9 cellular contexts compared by ENCODE assay signal in the genomic region with DNA sequence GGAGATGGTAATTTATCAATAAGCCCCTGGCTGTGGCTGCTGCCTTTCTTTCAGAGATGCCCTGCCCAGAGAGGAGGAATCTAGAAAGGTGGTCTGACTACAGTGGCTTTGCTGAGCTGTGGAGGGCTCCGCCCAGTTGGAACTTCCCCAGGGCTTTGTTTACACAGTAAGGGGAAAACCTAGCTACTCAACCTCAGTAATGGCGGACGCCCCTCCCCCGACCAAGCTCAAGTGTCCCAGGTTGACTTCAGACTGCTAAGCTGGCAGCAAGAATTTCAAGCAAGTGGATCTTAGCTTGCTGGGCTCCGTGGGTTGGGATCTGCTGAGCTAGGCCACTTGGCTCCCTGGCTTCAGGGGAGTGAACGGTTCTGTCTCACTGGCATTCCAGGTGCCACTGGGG.
DNase-seq lines count a peak whose midpoint lies in the region; ATAC-seq, FAIRE-seq and TF ChIP-seq lines count a peak whose summit lies in the region.
"Had no signal": no experiment of that assay in that cellular context is flagged by ENCODE, and none has a peak within 500 bp of the region (broad histone marks: within the 10 kb centered on the region; RNA-seq: fewer than 3 reads in every experiment).

No MANE protein-coding gene starts in this region.

- ATAC-seq in CD8-positive, alpha-beta T cell = peak; percentile 55
- ATAC-seq in GM18907 (IDR thresholded peaks at IDR 0.05; ENCODE audit: unreplicated experiment) (peak; percentile 72), HG03342 (IDR thresholded peaks at IDR 0.05; ENCODE audit: unreplicated experiment) (peak; percentile 83), GM12878 (peak; percentile 97), heart left ventricle (no peak), SK-N-SH treated with all-trans-retinoic acid at 6 μM for 48 hours (no peak)

- no peaks in the 10 kb centered on the region for H3K36me3 Mint-ChIP-seq in CD8-positive, alpha-beta T cell

- no peaks in the 10 kb centered on the region for H3K27me3 ChIP-seq in CD8-positive, alpha-beta T cell (ENCODE audit: insufficient read depth, low read length)
- no peaks in the 10 kb centered on the region for H3K27me3 ChIP-seq in GM12878 (replicated peaks in 1 of 2; ENCODE audit: control insufficient read depth in 2 of 2, insufficient read depth in 2 of 2, low read length in 1 of 2)
- no peaks in the 10 kb centered on the region for H3K27me3 ChIP-seq in vagina
- H3K27me3 ChIP-seq in heart left ventricle = no peaks in the 10 kb centered on the region

- no peak for TF ChIP-seq EP300 in GM12878 (IDR thresholded peaks at IDR 0.05; ENCODE audit: borderline replicate concordance in 1 of 2, control insufficient read depth in 1 of 2, low read depth in 2 of 2, low read length in 2 of 2)

- CTCF ChIA-PET in CD8-positive, alpha-beta T cell (lab: Charles Lee) = no interaction called here
- CTCF ChIA-PET in GM12878 (lab: Yijun Ruan, JAX) = interaction anchor here (0.9 kb wide), 1 partner anchor 23 kb away, joined by 5 read pairs; no protein-coding TSS in a partner anchor

- DNase-seq in CD8-positive, alpha-beta T cell = peak in 2 of 7 experiments; percentile 7 to 42
- DNase-seq in GM12878 (ENCODE audit: low read depth, low spot score) (peak; percentile 21), vagina (ENCODE audit: extremely low spot score in 2 of 2) (no peak), HuH-7.5 (ENCODE audit: low spot score) (no peak), heart left ventricle (no peak)
- DNase-seq: DND-41 had no signal

- RAD21 ChIA-PET in GM12878 (lab: Charles Lee; ENCODE audit: unreplicated experiment) = interaction anchor here (1.0 to 1.4 kb wide), 2 partner anchors 23 to 30 kb away, joined by 3 to 10 read pairs; no protein-coding TSS in a partner anchor

- SMC1A ChIA-PET in GM12878 (lab: Charles Lee; ENCODE audit: uncharacterized antibody, unreplicated experiment) = interaction anchor here (1.1 to 3.2 kb wide), 4 partner anchors 9 to 70 kb away, joined by 3 to 11 read pairs (median 3); no protein-coding TSS in a partner anchor

- H3K4me2 ChIP-seq in GM12878 (ENCODE audit: control insufficient read depth, insufficient read depth) = no peak overlapping the region

- TF ChIP-seq CTCF in CD8-positive, alpha-beta T cell (IDR thresholded peaks at IDR 0.05) = no peak
- TF ChIP-seq CTCF in GM12878 (IDR thresholded peaks at IDR 0.05 in 2 of 3, conservative IDR thresholded peaks at IDR 0.05 in 1 of 3; ENCODE audit: control insufficient read depth in 2 of 3, extremely low read depth in 1 of 3, insufficient read depth in 1 of 3, low read depth in 3 of 3, low read length in 3 of 3) (no peak), vagina (IDR thresholded peaks at IDR 0.05) (no peak), heart left ventricle (IDR thresholded peaks at IDR 0.05) (no peak)

- FAIRE-seq in GM12878 (lab: Jason Lieb, UNC) = no peak

- H3K36me3 ChIP-seq in CD8-positive, alpha-beta T cell (ENCODE audit: insufficient read depth, low read length) = no peaks in the 10 kb centered on the region
- no peaks in the 10 kb centered on the region for H3K36me3 ChIP-seq in GM12878 (ENCODE audit: control insufficient read depth in 2 of 2, insufficient read depth in 2 of 2, low read length in 1 of 2)
- no peaks in the 10 kb centered on the region for H3K36me3 ChIP-seq in vagina
- H3K36me3 ChIP-seq in heart left ventricle = no peaks in the 10 kb centered on the region

- no peaks in the 10 kb centered on the region for H3K9me3 Mint-ChIP-seq in CD8-positive, alpha-beta T cell

- no peak for TF ChIP-seq RAD21 in GM12878 (IDR thresholded peaks at IDR 0.05; ENCODE audit: insufficient read depth, low read depth, low read length)

- TF ChIP-seq POLR2A in GM12878 (IDR thresholded peaks at IDR 0.05; ENCODE audit: low read depth, low read length) (no peak), vagina (IDR thresholded peaks at IDR 0.05) (no peak), heart left ventricle (IDR thresholded peaks at IDR 0.05) (no peak)

- WGBS in GM12878 (ENCODE audit: insufficient coverage, insufficient replicate concordance, low lambda C conversion rate, missing lambda C conversion rate) = 18% methylated on average over 6 of the region's 6 CpGs
- WGBS in heart left ventricle, 4 donors = 75 to 91% (median 78%) methylated on average over 4 to 6 of the region's 6 CpGs

- intact Hi-C loops in CD8-positive, alpha-beta T cell (cut with DNase I, micrococcal nuclease) = no loop called here
- intact Hi-C loops in GM12878 (cut with micrococcal nuclease; ENCODE audit: unreplicated experiment) (no loop called here), vagina (cut with DNase I) (no loop called here), heart left ventricle (cut with DNase I) (no loop called here)

- no peak overlapping the region for H3K27ac ChIP-seq in CD8-positive, alpha-beta T cell (ENCODE audit: low read depth, low read length)
- H3K27ac ChIP-seq in GM12878 (ENCODE audit: control insufficient read depth, insufficient read depth) (no peak overlapping the region), vagina (no peak overlapping the region), heart left ventricle (no peak overlapping the region)

- H3K27ac Mint-ChIP-seq in CD8-positive, alpha-beta T cell = no peak overlapping the region

- H3K4me1 ChIP-seq in CD8-positive, alpha-beta T cell (ENCODE audit: insufficient read depth, low read length) = peaks cover 10% of the 10 kb centered on the region
- H3K4me1 ChIP-seq in GM12878 (ENCODE audit: control insufficient read depth, insufficient read depth, low read length) = peaks cover 5% of the 10 kb centered on the region
- no peaks in the 10 kb centered on the region for H3K4me1 ChIP-seq in vagina
- no peaks in the 10 kb centered on the region for H3K4me1 ChIP-seq in heart left ventricle

- in situ Hi-C loops in GM12878 (cut with MboI) = no loop called here

- H2AFZ ChIP-seq in GM12878 (ENCODE audit: control insufficient read depth, low read depth, low read length) = peak overlapping the region; percentile 56

- H3K9me3 ChIP-seq in CD8-positive, alpha-beta T cell (ENCODE audit: low read length) = no peaks in the 10 kb centered on the region
- H3K9me3 ChIP-seq in GM12878 (replicated peaks; ENCODE audit: control insufficient read depth, insufficient read depth, low read length) (no peaks in the 10 kb centered on the region; the same call in 2 of the 3 replicates), vagina (no peaks in the 10 kb centered on the region), heart left ventricle (no peaks in the 10 kb centered on the region)

- H4K20me1 ChIP-seq in GM12878 (ENCODE audit: control insufficient read depth, insufficient read depth) = no peaks in the 10 kb centered on the region

- POLR2A ChIA-PET in CD8-positive, alpha-beta T cell (lab: Charles Lee) = no interaction called here
- POLR2A ChIA-PET in GM12878 (lab: Charles Lee) = no interaction called here

- H3K4me3 ChIP-seq in CD8-positive, alpha-beta T cell (ENCODE audit: low read depth, low read length) = no peak overlapping the region
- H3K4me3 ChIP-seq in GM12878 (no peak overlapping the region), vagina (no peak overlapping the region), heart left ventricle (no peak overlapping the region)

- H3K4me1 Mint-ChIP-seq in CD8-positive, alpha-beta T cell (ENCODE audit: low read depth) = peaks cover 15% of the 10 kb centered on the region

- no peak overlapping the region for H3K4me3 Mint-ChIP-seq in CD8-positive, alpha-beta T cell

- BruUV-seq in GM12878 (replicated peaks; lab: Mats Ljungman, UMichigan) = no TSS peak

- no peak overlapping the region for H3K9ac ChIP-seq in GM12878 (ENCODE audit: control insufficient read depth, insufficient read depth, low read length)

- no peaks in the 10 kb centered on the region for H3K27me3 Mint-ChIP-seq in CD8-positive, alpha-beta T cell (ENCODE audit: low read depth)

- H3K79me2 ChIP-seq in GM12878 (ENCODE audit: control insufficient read depth, insufficient read depth, low read length) = no peaks in the 10 kb centered on the region

TF ChIP-seq in GM12878, 131 proteins besides CTCF, POLR2A, EP300 and RAD21 (continues in another document):
- no peak for TF ChIP-seq KAT2A (conservative IDR thresholded peaks at IDR 0.05; ENCODE audit: control insufficient read depth, low read depth, low read length)
- TF ChIP-seq RFX5 (IDR thresholded peaks at IDR 0.05; ENCODE audit: low read depth, low read length) = no peak
- peak; percentile 61 for TF ChIP-seq RELA (IDR thresholded peaks at IDR 0.05; ENCODE audit: borderline replicate concordance, partially characterized antibody)
- peak; percentile 51 for TF ChIP-seq RUNX3 (IDR thresholded peaks at IDR 0.05; ENCODE audit: low read length)

TF ChIP-seq in SK-N-SH treated with all-trans-retinoic acid at 6 μM for 48 hours, 23 proteins besides CTCF, POLR2A, EP300 and RAD21 (continues in another document):
- TF ChIP-seq, protein P1, sequence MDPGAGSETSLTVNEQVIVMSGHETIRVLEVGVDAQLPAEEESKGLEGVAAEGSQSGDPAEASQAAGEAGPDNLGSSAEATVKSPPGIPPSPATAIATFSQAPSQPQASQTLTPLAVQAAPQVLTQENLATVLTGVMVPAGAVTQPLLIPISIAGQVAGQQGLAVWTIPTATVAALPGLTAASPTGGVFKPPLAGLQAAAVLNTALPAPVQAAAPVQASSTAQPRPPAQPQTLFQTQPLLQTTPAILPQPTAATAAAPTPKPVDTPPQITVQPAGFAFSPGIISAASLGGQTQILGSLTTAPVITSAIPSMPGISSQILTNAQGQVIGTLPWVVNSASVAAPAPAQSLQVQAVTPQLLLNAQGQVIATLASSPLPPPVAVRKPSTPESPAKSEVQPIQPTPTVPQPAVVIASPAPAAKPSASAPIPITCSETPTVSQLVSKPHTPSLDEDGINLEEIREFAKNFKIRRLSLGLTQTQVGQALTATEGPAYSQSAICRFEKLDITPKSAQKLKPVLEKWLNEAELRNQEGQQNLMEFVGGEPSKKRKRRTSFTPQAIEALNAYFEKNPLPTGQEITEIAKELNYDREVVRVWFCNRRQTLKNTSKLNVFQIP (CRISPR knock-in tag; IDR thresholded peaks at IDR 0.05; ENCODE audit: borderline replicate concordance, low read depth) = no peak
- no peak for TF ChIP-seq SNAI2 (CRISPR knock-in tag; IDR thresholded peaks at IDR 0.05)
- no peak for TF ChIP-seq BACH2 (CRISPR knock-in tag; IDR thresholded peaks at IDR 0.05; ENCODE audit: borderline replicate concordance)
- no peak for TF ChIP-seq ISL1 (CRISPR knock-in tag; IDR thresholded peaks at IDR 0.05)
- TF ChIP-seq ZFP3 (CRISPR knock-in tag; IDR thresholded peaks at IDR 0.05) = no peak
- no peak for TF ChIP-seq RARB (CRISPR knock-in tag; IDR thresholded peaks at IDR 0.05)
- TF ChIP-seq ZFP30 (CRISPR knock-in tag; IDR thresholded peaks at IDR 0.05) = no peak

Comparison
In these comparisons a context has a peak if more than half of its experiments do, and no peak if none do; other contexts are left out.
1. ATAC-seq: peak in CD8-positive, alpha-beta T cell (single experiment), GM18907 (single experiment), HG03342 (single experiment) and GM12878 (single experiment); none in heart left ventricle (0 of 4) and SK-N-SH treated with all-trans-retinoic acid at 6 μM for 48 hours (single experiment).